ENCODE assay signal across 1 cellular context in genomic region chr11:26344647-26345046, GRCh38.
TF ChIP-seq lines count a peak whose summit lies in the region.

No MANE protein-coding gene starts in this region.

TF ChIP-seq in HepG2, 621 proteins besides CTCF, POLR2A, EP300 and RAD21:
- TF ChIP-seq ZNF629 (CRISPR knock-in tag; conservative IDR thresholded peaks at IDR 0.05) (no peak), NCOA1 (CRISPR knock-in tag; IDR thresholded peaks at IDR 0.05) (no peak), CCDC6 (CRISPR knock-in tag; IDR thresholded peaks at IDR 0.05) (no peak), CCAR2 (optimal IDR thresholded peaks at IDR 0.05; ENCODE audit: low read depth, low read length) (no peak), XRCC5 (optimal IDR thresholded peaks at IDR 0.05; ENCODE audit: low read length) (no peak), ZNF770 (CRISPR knock-in tag; IDR thresholded peaks at IDR 0.05) (no peak), ZNF558 (CRISPR knock-in tag; IDR thresholded peaks at IDR 0.05; ENCODE audit: borderline replicate concordance) (no peak), SNRNP70 (IDR thresholded peaks at IDR 0.05; ENCODE audit: low read depth, low read length) (no peak)
TF ChIP-seq in HepG2: peak in this region for 0.
